ENCODE assay signal across 8 cellular contexts in genomic region chr22:23216331-23217170, GRCh38. TPM values are rescaled to one million over a fixed set of nuclear protein-coding genes. Genes with fewer than 3 reads are reported as not detected.
DNase-seq lines count a peak whose midpoint lies in the region; ATAC-seq and TF ChIP-seq lines count a peak whose summit lies in the region.

No MANE protein-coding gene starts in this region.

- peak; percentile 76 to 92 (median 84) for ATAC-seq in right lobe of liver
- ATAC-seq in GM21825 (IDR thresholded peaks at IDR 0.05; ENCODE audit: unreplicated experiment) = no peak

- 31% methylated on average over 15 of the region's 16 CpGs for WGBS in right lobe of liver (ENCODE audit: insufficient coverage, low coverage, low lambda C conversion rate, missing lambda C conversion rate)
- 4% methylated on average over 16 of the region's 16 CpGs for WGBS in thymus

- peak; percentile 15 for DNase-seq in activated CD4-positive, CD25-positive, alpha-beta regulatory T cell treated with anti-CD3 and anti-CD28 coated beads, Interleukin-2, amount 50 U/mL, for 16 hours (ENCODE audit: low read depth, low spot score)
- no peak for DNase-seq in activated CD4-positive, CD25-positive, alpha-beta regulatory T cell treated with anti-CD3 and anti-CD28 coated beads, Interleukin-2, amount 50 U/mL, for 72 hours
- DNase-seq in activated T-cell treated with anti-CD3 and anti-CD28 coated beads for 4 hours = peak; percentile 23
- peak; percentile 44 to 87 (median 76) for DNase-seq in right lobe of liver
- DNase-seq in NCI-H1930 (lab: John Stamatoyannopoulos, UW) = no peak
- no peak for DNase-seq in GM10248 (ENCODE audit: extremely low spot score)

- intact Hi-C loops in right lobe of liver (cut with DNase I) = no loop called here

- H3K27ac ChIP-seq in right lobe of liver = peak overlapping the region in 2 of 3 donors; percentile 32 to 56
- peak overlapping the region; percentile 80 for H3K27ac ChIP-seq in thymus (ENCODE audit: low read depth)

- POLR2A ChIA-PET in GM10248 (lab: Yijun Ruan, JAX) = no interaction called here

- CTCF ChIA-PET in GM10248 (lab: Yijun Ruan, JAX) = interaction anchor here (0.6 kb wide), 1 partner anchor 10 kb away, joined by 3 read pairs; no protein-coding TSS in a partner anchor

- H3K9me3 ChIP-seq in right lobe of liver (no peaks in the 10 kb centered on the region), thymus (ENCODE audit: control insufficient read depth) (no peaks in the 10 kb centered on the region)

- no peak overlapping the region for H3K4me3 ChIP-seq in right lobe of liver
- H3K4me3 ChIP-seq in thymus (ENCODE audit: low read length) = peak overlapping the region; percentile 58

- TF ChIP-seq POLR2A in right lobe of liver (IDR thresholded peaks at IDR 0.05) = no peak

- H3K4me1 ChIP-seq in right lobe of liver (peaks cover 0 to 51% (median 19%) of the 10 kb centered on the region in 4 donors), thymus (ENCODE audit: control insufficient read depth, insufficient read depth, low read length) (peaks cover 63% of the 10 kb centered on the region)

- H3K27me3 ChIP-seq in right lobe of liver (no peaks in the 10 kb centered on the region), thymus (ENCODE audit: control insufficient read depth, insufficient read depth) (no peaks in the 10 kb centered on the region)

- no peak for TF ChIP-seq CTCF in right lobe of liver (IDR thresholded peaks at IDR 0.05)
- TF ChIP-seq CTCF in GM10248 (IDR thresholded peaks at IDR 0.05; ENCODE audit: control extremely low read depth, extremely low read depth, low read depth, missing control alignments) = no peak

- no peaks in the 10 kb centered on the region for H3K36me3 ChIP-seq in right lobe of liver
- peaks cover 3% of the 10 kb centered on the region for H3K36me3 ChIP-seq in thymus (ENCODE audit: control insufficient read depth, insufficient read depth)

RNA-seq across cellular contexts. Expression of gene BCR, which starts 36.2 kb away (rescaled TPM):
- 10 to 100 TPM; 22.7 to 28.8 (median 24.3) TPM for total RNA-seq in right lobe of liver
- polyA plus RNA-seq in thymus = 22.8 TPM

Comparison
In these comparisons a context has a peak if more than half of its experiments do, and no peak if none do; other contexts are left out.
1. DNase-seq: peak in activated CD4-positive, CD25-positive, alpha-beta regulatory T cell treated with anti-CD3 and anti-CD28 coated beads, Interleukin-2, amount 50 U/mL, for 16 hours (single experiment), activated T-cell treated with anti-CD3 and anti-CD28 coated beads for 4 hours (single experiment) and right lobe of liver (3 of 3); none in activated CD4-positive, CD25-positive, alpha-beta regulatory T cell treated with anti-CD3 and anti-CD28 coated beads, Interleukin-2, amount 50 U/mL, for 72 hours (single experiment), NCI-H1930 (0 of 2) and GM10248 (single experiment).